26 cellular contexts compared by ENCODE assay signal in genomic region chr6:152062476-152062875, GRCh38.
"Had no signal": no experiment of that assay in that cellular context is flagged by ENCODE, and none has a peak within 500 bp of the region (broad histone marks: within the 10 kb centered on the region; RNA-seq: fewer than 3 reads in every experiment).

No MANE protein-coding gene starts in this region.

- H3K36me3 ChIP-seq: brain microvascular endothelial cell had no signal

- H3K4me3 Mint-ChIP-seq: activated B cell treated with CpG ODN at 0.5 μM for 24 hours; activated CD4-positive, alpha-beta memory T cell treated with anti-CD3 and anti-CD28 coated beads for 36 hours; activated naive CD4-positive, alpha-beta T cell treated with anti-CD3 and anti-CD28 coated beads for 36 hours; activated T-cell treated with anti-CD3 and anti-CD28 coated beads, Interleukin-2, amount 50 U/mL, for 4 hours; activated T-helper 1 cell treated with anti-CD3 and anti-CD28 coated beads, Interleukin-12 subunit alpha, Interleukin-12 subunit beta, Interleukin-2, Interleukin-4 antibody, amounts not matched to agents 30 ng/mL and 10 ng/mL and 1 ng/mL, durations not matched to agents 14 hours and 24 hours and 36 hours; central memory CD8-positive, alpha-beta T cell; T-cell had no signal

- ATAC-seq: activated naive CD4-positive, alpha-beta T cell treated with anti-CD3 and anti-CD28 coated beads, Interleukin-2, amount 50 U/mL, for 72 hours; activated T-cell treated with anti-CD3 and anti-CD28 coated beads, Interleukin-2, amount 50 U/mL, for 4 hours; K562; Panc1; T-cell had no signal

- H3K27ac Mint-ChIP-seq: activated B cell treated with CpG ODN at 0.5 μM for 24 hours; activated CD4-positive, alpha-beta memory T cell treated with anti-CD3 and anti-CD28 coated beads for 36 hours; activated naive CD4-positive, alpha-beta T cell treated with anti-CD3 and anti-CD28 coated beads for 36 hours; activated naive CD4-positive, alpha-beta T cell treated with anti-CD3 and anti-CD28 coated beads, Interleukin-2, amount 50 U/mL, for 72 hours; T-cell had no signal

- H3K27me3 ChIP-seq: brain microvascular endothelial cell had no signal

- H3K27ac ChIP-seq: brain microvascular endothelial cell had no signal

- H3K4me3 ChIP-seq: K562 had no signal

- DNase-seq: activated B cell treated with CpG ODN at 0.5 μM for 24 hours; activated CD4-positive, alpha-beta memory T cell treated with anti-CD3 and anti-CD28 coated beads for 36 hours; activated CD4-positive, alpha-beta T cell treated with anti-CD3 and anti-CD28 coated beads for 4 hours; activated CD4-positive, alpha-beta T cell treated with anti-CD3 and anti-CD28 coated beads, Interleukin-2, amount 50 U/mL, for 1 hour; activated CD4-positive, CD25-positive, alpha-beta regulatory T cell treated with anti-CD3 and anti-CD28 coated beads, Interleukin-2, amount 50 U/mL, for 72 hours; activated CD8-positive, alpha-beta memory T cell treated with anti-CD3 and anti-CD28 coated beads, Interleukin-2, amount 50 U/mL, for 4 hours; activated gamma-delta T cell treated with Interleukin-2 at 50 U/mL for 16 hours; activated naive CD4-positive, alpha-beta T cell treated with anti-CD3 and anti-CD28 coated beads for 36 hours; activated T-cell treated with anti-CD3 and anti-CD28 coated beads for 4 hours; activated T-cell treated with anti-CD3 and anti-CD28 coated beads, Interleukin-2, amount 50 U/mL, for 4 hours; anterior cingulate cortex; brain microvascular endothelial cell; NCI-H1436 treated with DMSO at 0.1 percent for 48 hours; NCI-H1694 treated with DMSO at 0.1 percent for 48 hours; NCI-H2029; NCI-H345; NCI-H524 treated with DMSO at 0.1 percent for 48 hours; SIG-M5; T-cell; T-helper 2 cell; T-helper 9 cell had no signal

- H3K4me1 Mint-ChIP-seq: activated B cell treated with CpG ODN at 0.5 μM for 24 hours; central memory CD8-positive, alpha-beta T cell had no signal

- H3K27me3 Mint-ChIP-seq: activated B cell treated with CpG ODN at 0.5 μM for 24 hours; activated CD4-positive, alpha-beta memory T cell treated with anti-CD3 and anti-CD28 coated beads for 36 hours; T-cell had no signal
